ENCODE assay signal across 20 cellular contexts in the genomic region with DNA sequence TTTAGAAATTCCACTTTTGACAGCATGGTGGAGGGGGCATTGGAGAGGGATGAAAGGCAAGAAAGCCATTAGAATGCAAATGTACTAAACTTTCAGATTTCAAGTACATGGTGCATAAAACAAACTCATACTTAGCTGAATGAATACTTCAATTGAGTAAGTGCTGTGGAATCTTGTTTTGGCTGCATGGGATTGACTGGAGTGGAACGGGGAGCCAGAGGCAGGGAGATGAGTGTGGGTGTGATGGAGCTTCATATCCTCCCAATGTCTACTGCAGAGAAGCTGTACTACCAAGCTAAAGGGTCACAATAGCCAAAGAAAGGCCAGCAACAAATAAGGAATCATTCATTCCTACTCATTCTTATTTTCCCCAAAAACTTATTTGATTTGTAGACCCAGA.
"Had no signal": no experiment of that assay in that cellular context is flagged by ENCODE, and none has a peak within 500 bp of the region (broad histone marks: within the 10 kb centered on the region; RNA-seq: fewer than 3 reads in every experiment).

No MANE protein-coding gene starts in this region.

- H3K27ac ChIP-seq: gastroesophageal sphincter, heart right ventricle, left ventricle myocardium inferior, ovary, stomach, testis, upper lobe of right lung had no signal

- H3K36me3 ChIP-seq: ovary had no signal

- H3K4me3 ChIP-seq: gastroesophageal sphincter, heart right ventricle, left ventricle myocardium inferior, mucosa of descending colon, ovary, stomach, testis, upper lobe of right lung had no signal

- ATAC-seq: activated naive CD4-positive, alpha-beta T cell treated with anti-CD3 and anti-CD28 coated beads, Interleukin-2, amount 50 U/mL, for 72 hours; activated T-cell treated with anti-CD3 and anti-CD28 coated beads, Interleukin-2, amount 50 U/mL, for 72 hours; gastroesophageal sphincter; heart right ventricle; mucosa of descending colon; naive thymus-derived CD4-positive, alpha-beta T cell; upper lobe of right lung had no signal

- H3K9me3 ChIP-seq: gastroesophageal sphincter, heart right ventricle, left ventricle myocardium inferior, mucosa of descending colon, ovary, stomach, testis, upper lobe of right lung had no signal

- H3K4me1 ChIP-seq: gastroesophageal sphincter, upper lobe of right lung had no signal

- H3K27me3 ChIP-seq: gastroesophageal sphincter, heart right ventricle, ovary, stomach, testis, upper lobe of right lung had no signal

- DNase-seq: activated B cell treated with CpG ODN at 0.5 μM for 24 hours; activated CD4-positive, alpha-beta T cell treated with anti-CD3 and anti-CD28 coated beads for 48 hours; activated CD8-positive, alpha-beta memory T cell treated with anti-CD3 and anti-CD28 coated beads, Interleukin-2, amount 50 U/mL, for 48 hours; activated gamma-delta T cell; activated T-cell treated with anti-CD3 and anti-CD28 coated beads, Interleukin-2, amount 50 U/mL, for 72 hours; amygdala; cerebellar nuclear complex; effector CD8-positive, alpha-beta T cell; heart right ventricle; left ventricle myocardium inferior; mucosa of descending colon; naive thymus-derived CD4-positive, alpha-beta T cell; ovary; stimulated activated CD4-positive, alpha-beta T cell treated with anti-CD3 and anti-CD28 coated beads, Interleukin-12 subunit alpha, Interleukin-12 subunit beta, amount 100 ng/mL, for 4 hours; stimulated activated CD4-positive, alpha-beta T cell treated with anti-CD3 and anti-CD28 coated beads, Interleukin-2, amount 100 ng/mL, for 24 hours; stomach; testis; upper lobe of right lung had no signal
